ENCODE assay signal across 15 cellular contexts in genomic region chr9:88993871-88994819, GRCh38. TPM values are rescaled to one million over a fixed set of nuclear protein-coding genes. Genes with fewer than 3 reads are reported as not detected.
A peak's percentile ranks its signal among the peaks of the same experiment; 100 is the strongest.
DNase-seq lines count a peak whose midpoint lies in the region; ATAC-seq and TF ChIP-seq lines count a peak whose summit lies in the region.
"Had no signal": no experiment of that assay in that cellular context is flagged by ENCODE, and none has a peak within 500 bp of the region (broad histone marks: within the 10 kb centered on the region; RNA-seq: fewer than 3 reads in every experiment).

No MANE protein-coding gene starts in this region.

- H3K9me3 ChIP-seq in OCI-LY1 (ENCODE audit: low read length) (no peaks in the 10 kb centered on the region), lower lobe of right lung (no peaks in the 10 kb centered on the region)

- TF ChIP-seq CTCF in OCI-LY1 (IDR thresholded peaks at IDR 0.05; ENCODE audit: low read length) (no peak), endothelial cell (IDR thresholded peaks at IDR 0.05; ENCODE audit: unreplicated experiment) (no peak), lower lobe of right lung (IDR thresholded peaks at IDR 0.05) (no peak)

- no peaks in the 10 kb centered on the region for H3K27me3 ChIP-seq in OCI-LY1 (ENCODE audit: insufficient read depth, low read length)
- peaks cover 11% of the 10 kb centered on the region for H3K27me3 ChIP-seq in lower lobe of right lung (ENCODE audit: low read depth)

- H3K9me3 Mint-ChIP-seq in endothelial cell (ENCODE audit: unreplicated experiment): no peaks in the 10 kb centered on the region
- H3K9me3 Mint-ChIP-seq: activated CD4-positive, alpha-beta T cell treated with anti-CD3 and anti-CD28 coated beads, Interleukin-2, amount 10 ng/mL, durations not matched to agents 24 days and 14 days; activated T-cell treated with anti-CD3 and anti-CD28 coated beads, Interleukin-2, amount 50 U/mL, for 72 hours; CD4-positive, alpha-beta memory T cell had no signal

- no peaks in the 10 kb centered on the region for H3K79me2 ChIP-seq in OCI-LY1 (ENCODE audit: insufficient read depth, low read length)

- no peak overlapping the region for H2AFZ ChIP-seq in OCI-LY1 (ENCODE audit: low read length)

- no peaks in the 10 kb centered on the region for H3K36me3 ChIP-seq in OCI-LY1 (ENCODE audit: insufficient read depth, low read length)
- H3K36me3 ChIP-seq in lower lobe of right lung: no peaks in the 10 kb centered on the region

- peaks cover 6% of the 10 kb centered on the region for H3K27me3 Mint-ChIP-seq in endothelial cell (ENCODE audit: unreplicated experiment)

- intact Hi-C loops in lower lobe of right lung (cut with DNase I): loop anchor here (10.0 kb wide), 1 partner anchor 399 kb away; no protein-coding TSS in a partner anchor

- peaks cover 20% of the 10 kb centered on the region for H3K4me1 Mint-ChIP-seq in endothelial cell (ENCODE audit: unreplicated experiment)

- no peaks in the 10 kb centered on the region for H3F3A ChIP-seq in OCI-LY1 (ENCODE audit: insufficient read depth, low read length)

- H3K4me2 ChIP-seq in OCI-LY1 (ENCODE audit: low read length): peak overlapping the region; percentile 58; the same call in 1 of the 2 replicates

- ATAC-seq in lower lobe of right lung (no peak), GM18870 (IDR thresholded peaks at IDR 0.05; ENCODE audit: unreplicated experiment) (no peak)
- ATAC-seq: activated T-cell treated with anti-CD3 and anti-CD28 coated beads, Interleukin-2, amount 50 U/mL, for 72 hours had no signal

- peaks cover 4% of the 10 kb centered on the region for H3K36me3 Mint-ChIP-seq in endothelial cell (ENCODE audit: low read depth, unreplicated experiment)
- H3K36me3 Mint-ChIP-seq: CD4-positive, alpha-beta memory T cell had no signal

- peak overlapping the region; percentile 85 for H3K27ac ChIP-seq in OCI-LY1 (ENCODE audit: low read depth, low read length, poor library complexity, severe bottlenecking)
- no peak overlapping the region for H3K27ac ChIP-seq in lower lobe of right lung
- peak overlapping the region; percentile 3 for H3K27ac ChIP-seq in temporal lobe (ENCODE audit: low read depth, low read length)

- DNase-seq in endothelial cell (ENCODE audit: low spot score): no peak
- no peak for DNase-seq in lower lobe of right lung
- DNase-seq in NCI-H82 treated with DMSO at 0.1 percent for 48 hours (lab: John Stamatoyannopoulos, UW; ENCODE audit: unreplicated experiment): no peak
- DNase-seq in AG20443 (ENCODE audit: low spot score): no peak
- DNase-seq: activated CD4-positive, alpha-beta T cell treated with anti-CD3 and anti-CD28 coated beads, Interleukin-2, amount 10 ng/mL, durations not matched to agents 24 days and 14 days; activated T-cell treated with anti-CD3 and anti-CD28 coated beads, Interleukin-2, amount 50 U/mL, for 72 hours; CD4-positive, alpha-beta memory T cell; GOT3; NCI-H187 treated with DMSO at 0.1 percent for 48 hours; NCI-H526 treated with DMSO at 0.1 percent for 48 hours; stimulated activated CD4-positive, alpha-beta T cell treated with anti-CD3 and anti-CD28 coated beads, Interleukin-2, amount 100 ng/mL, for 48 hours; T-helper 2 cell had no signal

- H3K9ac ChIP-seq in OCI-LY1 (ENCODE audit: low read length): peak overlapping the region; percentile 44; the same call in 1 of the 2 replicates

- H3K4me3 Mint-ChIP-seq in endothelial cell (ENCODE audit: unreplicated experiment): peak overlapping the region; percentile 44
- H3K4me3 Mint-ChIP-seq: activated CD4-positive, alpha-beta T cell treated with anti-CD3 and anti-CD28 coated beads, Interleukin-2, amount 10 ng/mL, durations not matched to agents 24 days and 14 days; activated T-cell treated with anti-CD3 and anti-CD28 coated beads, Interleukin-2, amount 50 U/mL, for 72 hours; CD4-positive, alpha-beta memory T cell had no signal

- no peaks in the 10 kb centered on the region for H3K9me2 ChIP-seq in OCI-LY1 (ENCODE audit: low read depth, low read length)

- no peak overlapping the region for H3K27ac Mint-ChIP-seq in endothelial cell (ENCODE audit: unreplicated experiment)
- H3K27ac Mint-ChIP-seq: activated CD4-positive, alpha-beta T cell treated with anti-CD3 and anti-CD28 coated beads, Interleukin-2, amount 10 ng/mL, durations not matched to agents 24 days and 14 days; activated T-cell treated with anti-CD3 and anti-CD28 coated beads, Interleukin-2, amount 50 U/mL, for 72 hours; CD4-positive, alpha-beta memory T cell had no signal

- H3K4me1 ChIP-seq in OCI-LY1 (ENCODE audit: insufficient read depth, low read length, severe bottlenecking) (peaks cover 74% of the 10 kb centered on the region), lower lobe of right lung (peaks cover 33% of the 10 kb centered on the region)

- no peak overlapping the region for H3K4me3 ChIP-seq in OCI-LY1 (ENCODE audit: low read depth, low read length, poor library complexity, severe bottlenecking)
- H3K4me3 ChIP-seq in lower lobe of right lung: peak overlapping the region; percentile 66

- H4K20me1 ChIP-seq in OCI-LY1 (ENCODE audit: insufficient read depth, low read length): no peaks in the 10 kb centered on the region

RNA-seq across cellular contexts. Expression of gene S1PR3, which starts 2.9 kb away (rescaled TPM):
- total RNA-seq in endothelial cell (ENCODE audit: unreplicated experiment): 18.3 TPM
- total RNA-seq in lower lobe of right lung: 10.0 TPM
- 9.6 TPM for total RNA-seq in temporal lobe
- total RNA-seq: CD4-positive, alpha-beta memory T cell had no signal
